14 cellular contexts compared by ENCODE assay signal in the genomic region with DNA sequence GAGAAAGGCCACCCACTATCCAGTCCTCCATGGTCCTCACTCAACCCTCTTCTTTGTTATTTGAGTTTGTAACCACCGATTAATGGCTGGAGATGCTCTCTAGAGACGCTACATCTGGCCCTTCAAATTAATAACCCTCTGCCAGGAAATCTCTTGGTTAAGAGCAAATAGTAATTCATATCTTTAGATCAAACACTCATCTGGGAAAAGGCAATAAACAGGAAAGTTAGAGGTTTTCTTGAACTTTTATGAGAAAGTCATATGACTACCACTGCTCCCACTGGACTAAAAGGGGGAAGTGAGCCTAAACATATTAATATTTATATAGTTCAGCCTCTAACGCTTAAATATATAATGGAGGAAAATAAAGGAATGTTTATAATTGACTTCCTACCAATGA. TPM values are rescaled to one million over a fixed set of nuclear protein-coding genes. Genes with fewer than 3 reads are reported as not detected.
DNase-seq lines count a peak whose midpoint lies in the region; FAIRE-seq and TF ChIP-seq lines count a peak whose summit lies in the region.
"Had no signal": no experiment of that assay in that cellular context is flagged by ENCODE, and none has a peak within 500 bp of the region (broad histone marks: within the 10 kb centered on the region; RNA-seq: fewer than 3 reads in every experiment).

No MANE protein-coding gene starts in this region.

- H3K27me3 ChIP-seq in DOHH2 (ENCODE audit: control insufficient read depth, low read length) (no peaks in the 10 kb centered on the region), small intestine (ENCODE audit: control insufficient read depth in 2 of 2, insufficient read depth in 2 of 2, low read length in 2 of 2) (no peaks in the 10 kb centered on the region)

- H3K27ac ChIP-seq in DOHH2 (ENCODE audit: low read depth, low read length), result no peak overlapping the region
- no peak overlapping the region for H3K27ac ChIP-seq in SK-N-MC
- H3K27ac ChIP-seq in small intestine (ENCODE audit: low read depth in 1 of 2, low read length in 1 of 2), result no peak overlapping the region

- WGBS in small intestine, 3 donors, result 50 to 73% (median 56%) methylated on average over 3 of the region's 3 CpGs

- peaks cover 3% of the 10 kb centered on the region; the same call in 1 of the 2 replicates for H3F3A ChIP-seq in DOHH2 (ENCODE audit: control insufficient read depth, insufficient read depth)

- no peaks in the 10 kb centered on the region for H3K27me3 Mint-ChIP-seq in mesothelial cell of epicardium (ENCODE audit: low read depth)

- peaks cover 34% of the 10 kb centered on the region for H3K4me1 Mint-ChIP-seq in mesothelial cell of epicardium

- H3K79me2 ChIP-seq in DOHH2 (ENCODE audit: control insufficient read depth, low read length), result peaks cover 89% of the 10 kb centered on the region

- no peak for FAIRE-seq in small intestine (lab: Jason Lieb, UNC)

- no peaks in the 10 kb centered on the region for H3K36me3 Mint-ChIP-seq in mesothelial cell of epicardium
- H3K36me3 Mint-ChIP-seq: activated naive CD4-positive, alpha-beta T cell treated with anti-CD3 and anti-CD28 coated beads, Interleukin-2, amount 50 U/mL, for 72 hours had no signal

- H3K27ac Mint-ChIP-seq in mesothelial cell of epicardium, result no peak overlapping the region
- H3K27ac Mint-ChIP-seq: activated naive CD4-positive, alpha-beta T cell treated with anti-CD3 and anti-CD28 coated beads, Interleukin-2, amount 50 U/mL, for 72 hours; CD8-positive, alpha-beta T cell; stimulated activated naive CD8-positive, alpha-beta T cell treated with anti-CD3 and anti-CD28 coated beads, Interleukin-15, Interleukin-2, amounts not matched to agents 100 ng/mL and 50 ng/mL, for 24 hours had no signal

- H3K4me3 ChIP-seq in DOHH2 (ENCODE audit: low read length), result peak overlapping the region; percentile 90
- peak overlapping the region; percentile 99 for H3K4me3 ChIP-seq in SK-N-MC
- H3K4me3 ChIP-seq in small intestine (ENCODE audit: low read depth in 1 of 2, low read length in 2 of 2), result no peak overlapping the region

- H3K9ac ChIP-seq in SK-N-MC (ENCODE audit: insufficient read length), result no peak overlapping the region

- DNase-seq in CD1c-positive myeloid dendritic cell (ENCODE audit: extremely low spot score), result peak; percentile 29
- DNase-seq in SK-N-MC (ENCODE audit: low read depth, low spot score), result no peak
- DNase-seq in mesothelial cell of epicardium (ENCODE audit: low spot score in 2 of 2, unreplicated experiment in 2 of 2), result no peak
- DNase-seq in HUDEP-2 (lab: John Stamatoyannopoulos, UW; ENCODE audit: unreplicated experiment in 76 of 76), result no peak
- no peak for DNase-seq in small intestine
- DNase-seq in germinal center (ENCODE audit: low spot score), result no peak
- DNase-seq in retina, result no peak
- DNase-seq: CD8-positive, alpha-beta T cell; glutamatergic neuron; naive B cell; NCI-H2107 had no signal

- peaks cover 56% of the 10 kb centered on the region for H3K4me1 ChIP-seq in DOHH2 (ENCODE audit: control insufficient read depth, low read length)
- no peaks in the 10 kb centered on the region for H3K4me1 ChIP-seq in small intestine (ENCODE audit: control insufficient read depth in 2 of 2, insufficient read depth in 1 of 2, low read depth in 1 of 2, low read length in 1 of 2)

- peak overlapping the region; percentile 62 for H3K4me2 ChIP-seq in DOHH2 (ENCODE audit: low read length)

- no peak for TF ChIP-seq CTCF in DOHH2 (IDR thresholded peaks at IDR 0.05; ENCODE audit: low read depth, low read length, poor library complexity, severe bottlenecking)
- no peak for TF ChIP-seq CTCF in mesothelial cell of epicardium (IDR thresholded peaks at IDR 0.05; ENCODE audit: unreplicated experiment)

- H3K4me3 Mint-ChIP-seq in mesothelial cell of epicardium, result peak overlapping the region; percentile 99
- H3K4me3 Mint-ChIP-seq: CD8-positive, alpha-beta T cell had no signal

- H3K36me3 ChIP-seq in DOHH2 (ENCODE audit: control insufficient read depth, low read length) (peaks cover 62% of the 10 kb centered on the region), SK-N-MC (ENCODE audit: insufficient read depth, low read length) (no peaks in the 10 kb centered on the region), small intestine (ENCODE audit: control insufficient read depth in 2 of 2, insufficient read depth in 2 of 2, low read length in 2 of 2) (no peaks in the 10 kb centered on the region)

- no peaks in the 10 kb centered on the region for H3K9me3 Mint-ChIP-seq in mesothelial cell of epicardium
- H3K9me3 Mint-ChIP-seq: activated naive CD4-positive, alpha-beta T cell treated with anti-CD3 and anti-CD28 coated beads, Interleukin-2, amount 50 U/mL, for 72 hours; CD8-positive, alpha-beta T cell; stimulated activated naive CD8-positive, alpha-beta T cell treated with anti-CD3 and anti-CD28 coated beads, Interleukin-15, Interleukin-2, amounts not matched to agents 100 ng/mL and 50 ng/mL, for 24 hours had no signal

- H3K9me2 ChIP-seq in DOHH2 (replicated peaks; ENCODE audit: control insufficient read depth, low read length), result no peaks in the 10 kb centered on the region

- peaks cover 42% of the 10 kb centered on the region for H4K20me1 ChIP-seq in DOHH2 (ENCODE audit: control insufficient read depth, insufficient read depth, low read depth, low read length)

- H3K9me3 ChIP-seq in DOHH2 (ENCODE audit: control insufficient read depth, insufficient read depth, low read length) (no peaks in the 10 kb centered on the region), SK-N-MC (ENCODE audit: low read depth, low read length) (no peaks in the 10 kb centered on the region), small intestine (ENCODE audit: control insufficient read depth, low read depth) (no peaks in the 10 kb centered on the region)

RNA-seq across cellular contexts. Expression of a gene that starts 2.9 kb away (rescaled TPM):
- 20.5 to 21.1 TPM (median 21.0 TPM) in 3 replicates for total RNA-seq in mesothelial cell of epicardium
- 1 to 10 TPM; 2.4 to 8.1 (median 4.0) TPM for polyA plus RNA-seq in small intestine

RNA-seq across cellular contexts. Expression of a gene that starts 58.5 kb away (rescaled TPM):
- total RNA-seq in mesothelial cell of epicardium, result 134 to 143 TPM (median 141 TPM) in 3 replicates
- 100 to 1,000 TPM in 2 of 3 donors, 10 to 100 TPM in 1; 99.7 to 180 (median 137) TPM for polyA plus RNA-seq in small intestine

Comparison
In these comparisons a context has a peak if more than half of its experiments do, and no peak if none do; other contexts are left out.
1. H3K4me3 ChIP-seq: peak in DOHH2 (single experiment) and SK-N-MC (single experiment); none in small intestine (0 of 2).